Comparison of ENCODE assay signal across 1 cellular context in the genomic region with DNA sequence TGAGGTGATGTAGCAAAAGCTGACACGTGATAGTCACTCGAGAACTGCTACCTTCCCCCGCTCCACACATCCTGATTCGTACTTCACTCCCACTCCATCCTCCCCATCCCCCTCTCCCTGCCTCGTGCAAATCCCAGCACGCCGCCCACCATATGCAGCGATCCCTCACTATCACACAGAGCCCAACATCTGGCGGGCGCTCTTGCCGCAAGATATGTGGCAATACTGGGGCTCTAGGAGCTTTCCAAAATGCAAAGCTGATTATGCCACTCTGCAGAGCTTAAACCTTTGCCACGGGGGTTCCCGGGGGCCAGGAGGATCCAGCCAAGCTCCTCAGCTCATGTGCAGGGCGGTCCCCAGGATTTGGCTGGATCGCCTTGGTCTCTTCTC.
TF ChIP-seq lines count a peak whose summit lies in the region.

No MANE protein-coding gene starts in this region.

TF ChIP-seq in WTC11, 78 proteins besides CTCF, POLR2A, EP300 and RAD21:
- TF ChIP-seq, protein P1, sequence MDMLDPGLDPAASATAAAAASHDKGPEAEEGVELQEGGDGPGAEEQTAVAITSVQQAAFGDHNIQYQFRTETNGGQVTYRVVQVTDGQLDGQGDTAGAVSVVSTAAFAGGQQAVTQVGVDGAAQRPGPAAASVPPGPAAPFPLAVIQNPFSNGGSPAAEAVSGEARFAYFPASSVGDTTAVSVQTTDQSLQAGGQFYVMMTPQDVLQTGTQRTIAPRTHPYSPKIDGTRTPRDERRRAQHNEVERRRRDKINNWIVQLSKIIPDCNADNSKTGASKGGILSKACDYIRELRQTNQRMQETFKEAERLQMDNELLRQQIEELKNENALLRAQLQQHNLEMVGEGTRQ (CRISPR knock-in tag; IDR thresholded peaks at IDR 0.05) = no peak
- TF ChIP-seq KAT7 (CRISPR knock-in tag; IDR thresholded peaks at IDR 0.05; ENCODE audit: borderline replicate concordance) (no peak), GTF2I (CRISPR knock-in tag; conservative IDR thresholded peaks at IDR 0.05) (no peak)
